8 cellular contexts compared by ENCODE assay signal in the genomic region with DNA sequence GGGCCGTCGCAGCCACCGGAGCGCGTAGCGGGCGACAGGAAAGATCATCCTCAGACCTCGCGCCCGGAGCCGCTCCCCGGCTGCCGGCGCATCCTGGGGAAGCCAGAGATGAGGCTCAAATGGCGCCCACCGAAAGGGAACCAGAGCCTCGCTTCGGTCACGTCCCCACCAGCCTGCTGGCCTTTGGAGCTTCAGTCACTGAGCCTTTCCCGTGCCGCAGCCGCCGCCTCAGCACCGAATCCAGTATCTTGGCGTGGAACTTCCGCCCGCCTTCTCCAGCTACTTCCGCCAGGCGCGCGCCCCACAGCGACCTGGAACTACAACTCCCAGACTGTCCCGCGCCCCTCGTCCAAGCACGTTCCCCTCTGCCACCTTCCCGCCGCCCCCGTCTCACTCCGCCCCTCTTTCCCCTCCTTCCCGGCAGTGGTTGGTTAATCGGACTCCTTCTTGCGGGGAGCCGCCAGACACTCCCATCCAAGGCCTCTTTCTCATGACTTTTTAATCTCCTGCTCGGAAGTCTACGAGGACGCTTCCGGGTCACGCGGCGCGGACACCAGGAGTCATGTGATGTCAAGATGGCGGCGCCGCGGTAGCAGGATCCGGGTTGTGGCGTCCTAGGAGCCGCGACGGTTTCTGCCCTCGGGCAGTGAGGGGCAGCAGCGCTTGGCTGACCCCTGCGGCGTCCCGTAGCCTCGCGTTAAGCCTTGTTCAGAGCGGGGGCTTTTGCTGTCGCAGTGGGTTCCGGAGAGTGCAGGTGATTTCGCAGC. TPM values are rescaled to one million over a fixed set of nuclear protein-coding genes. Genes with fewer than 3 reads are reported as not detected.
A peak's percentile ranks its signal among the peaks of the same experiment; 100 is the strongest.
DNase-seq lines count a peak whose midpoint lies in the region; ATAC-seq and TF ChIP-seq lines count a peak whose summit lies in the region.

A gene with protein sequence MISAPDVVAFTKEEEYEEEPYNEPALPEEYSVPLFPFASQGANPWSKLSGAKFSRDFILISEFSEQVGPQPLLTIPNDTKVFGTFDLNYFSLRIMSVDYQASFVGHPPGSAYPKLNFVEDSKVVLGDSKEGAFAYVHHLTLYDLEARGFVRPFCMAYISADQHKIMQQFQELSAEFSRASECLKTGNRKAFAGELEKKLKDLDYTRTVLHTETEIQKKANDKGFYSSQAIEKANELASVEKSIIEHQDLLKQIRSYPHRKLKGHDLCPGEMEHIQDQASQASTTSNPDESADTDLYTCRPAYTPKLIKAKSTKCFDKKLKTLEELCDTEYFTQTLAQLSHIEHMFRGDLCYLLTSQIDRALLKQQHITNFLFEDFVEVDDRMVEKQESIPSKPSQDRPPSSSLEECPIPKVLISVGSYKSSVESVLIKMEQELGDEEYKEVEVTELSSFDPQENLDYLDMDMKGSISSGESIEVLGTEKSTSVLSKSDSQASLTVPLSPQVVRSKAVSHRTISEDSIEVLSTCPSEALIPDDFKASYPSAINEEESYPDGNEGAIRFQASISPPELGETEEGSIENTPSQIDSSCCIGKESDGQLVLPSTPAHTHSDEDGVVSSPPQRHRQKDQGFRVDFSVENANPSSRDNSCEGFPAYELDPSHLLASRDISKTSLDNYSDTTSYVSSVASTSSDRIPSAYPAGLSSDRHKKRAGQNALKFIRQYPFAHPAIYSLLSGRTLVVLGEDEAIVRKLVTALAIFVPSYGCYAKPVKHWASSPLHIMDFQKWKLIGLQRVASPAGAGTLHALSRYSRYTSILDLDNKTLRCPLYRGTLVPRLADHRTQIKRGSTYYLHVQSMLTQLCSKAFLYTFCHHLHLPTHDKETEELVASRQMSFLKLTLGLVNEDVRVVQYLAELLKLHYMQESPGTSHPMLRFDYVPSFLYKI (plus strand): TSS at position 563 of the 767 bp plus-strand sequence. CDS start 497 bp downstream, outside the sequence.
A gene with protein sequence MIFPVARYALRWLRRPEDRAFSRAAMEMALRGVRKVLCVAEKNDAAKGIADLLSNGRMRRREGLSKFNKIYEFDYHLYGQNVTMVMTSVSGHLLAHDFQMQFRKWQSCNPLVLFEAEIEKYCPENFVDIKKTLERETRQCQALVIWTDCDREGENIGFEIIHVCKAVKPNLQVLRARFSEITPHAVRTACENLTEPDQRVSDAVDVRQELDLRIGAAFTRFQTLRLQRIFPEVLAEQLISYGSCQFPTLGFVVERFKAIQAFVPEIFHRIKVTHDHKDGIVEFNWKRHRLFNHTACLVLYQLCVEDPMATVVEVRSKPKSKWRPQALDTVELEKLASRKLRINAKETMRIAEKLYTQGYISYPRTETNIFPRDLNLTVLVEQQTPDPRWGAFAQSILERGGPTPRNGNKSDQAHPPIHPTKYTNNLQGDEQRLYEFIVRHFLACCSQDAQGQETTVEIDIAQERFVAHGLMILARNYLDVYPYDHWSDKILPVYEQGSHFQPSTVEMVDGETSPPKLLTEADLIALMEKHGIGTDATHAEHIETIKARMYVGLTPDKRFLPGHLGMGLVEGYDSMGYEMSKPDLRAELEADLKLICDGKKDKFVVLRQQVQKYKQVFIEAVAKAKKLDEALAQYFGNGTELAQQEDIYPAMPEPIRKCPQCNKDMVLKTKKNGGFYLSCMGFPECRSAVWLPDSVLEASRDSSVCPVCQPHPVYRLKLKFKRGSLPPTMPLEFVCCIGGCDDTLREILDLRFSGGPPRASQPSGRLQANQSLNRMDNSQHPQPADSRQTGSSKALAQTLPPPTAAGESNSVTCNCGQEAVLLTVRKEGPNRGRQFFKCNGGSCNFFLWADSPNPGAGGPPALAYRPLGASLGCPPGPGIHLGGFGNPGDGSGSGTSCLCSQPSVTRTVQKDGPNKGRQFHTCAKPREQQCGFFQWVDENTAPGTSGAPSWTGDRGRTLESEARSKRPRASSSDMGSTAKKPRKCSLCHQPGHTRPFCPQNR (minus strand): TSS at position 264 of the 767 bp plus-strand sequence. CDS start 216 bp downstream, at position 48.

- TF ChIP-seq CTCF in SU-DHL-6 (IDR thresholded peaks at IDR 0.05; ENCODE audit: insufficient read depth, low read length, poor library complexity, severe bottlenecking): no peak
- no peak for TF ChIP-seq CTCF in osteocyte (IDR thresholded peaks at IDR 0.05)

- peaks cover 8% of the 10 kb centered on the region; the same call in 1 of the 2 replicates for H3K36me3 ChIP-seq in SU-DHL-6 (ENCODE audit: low read length)
- H3K36me3 ChIP-seq in thymus (ENCODE audit: control insufficient read depth, insufficient read depth): peaks cover 20% of the 10 kb centered on the region

- DNase-seq in NCI-H128 (lab: John Stamatoyannopoulos, UW; ENCODE audit: unreplicated experiment) (peak; percentile 86), head of caudate nucleus (peak; percentile 95 to 99 (median 98)), osteocyte (ENCODE audit: extremely low spot score, unreplicated experiment) (peak; percentile 99)
- DNase-seq in activated naive CD8-positive, alpha-beta T cell treated with anti-CD3 and anti-CD28 coated beads, Interleukin-2, amount 10 ng/mL, durations not matched to agents 7 days and 5 days: peak; percentile 94

- no peaks in the 10 kb centered on the region for H3K27me3 Mint-ChIP-seq in activated naive CD8-positive, alpha-beta T cell treated with anti-CD3 and anti-CD28 coated beads, Interleukin-2, amount 10 ng/mL, durations not matched to agents 7 days and 5 days
- no peaks in the 10 kb centered on the region for H3K27me3 Mint-ChIP-seq in osteocyte (ENCODE audit: unreplicated experiment)

- intact Hi-C loops in head of caudate nucleus (cut with DNase I): loop anchor here (5.0 to 10.0 kb wide), 3 partner anchors 60 to 228 kb away; a partner anchor contains a TSS

- peaks cover 34% of the 10 kb centered on the region for H3K36me3 Mint-ChIP-seq in activated naive CD8-positive, alpha-beta T cell treated with anti-CD3 and anti-CD28 coated beads, Interleukin-2, amount 10 ng/mL, durations not matched to agents 7 days and 5 days
- peaks cover 10% of the 10 kb centered on the region for H3K36me3 Mint-ChIP-seq in osteocyte (ENCODE audit: unreplicated experiment)

- peak within 1 kb of the TSS; percentile 97 for H3K4me3 Mint-ChIP-seq in activated naive CD8-positive, alpha-beta T cell treated with anti-CD3 and anti-CD28 coated beads, Interleukin-2, amount 10 ng/mL, durations not matched to agents 7 days and 5 days
- H3K4me3 Mint-ChIP-seq in osteocyte (ENCODE audit: unreplicated experiment): peak within 1 kb of the TSS; percentile 93

- peak; percentile 84 for ATAC-seq in HG02678 (IDR thresholded peaks at IDR 0.05; ENCODE audit: unreplicated experiment)
- ATAC-seq in activated naive CD8-positive, alpha-beta T cell treated with anti-CD3 and anti-CD28 coated beads, Interleukin-2, amount 10 ng/mL, durations not matched to agents 7 days and 5 days (ENCODE audit: low read depth): peak; percentile 89

- under 1% methylated on average over 72 of the region's 72 CpGs for WGBS in thymus

- peak within 1 kb of the TSS; percentile 85 for H3K4me2 ChIP-seq in SU-DHL-6 (ENCODE audit: low read depth, low read length, poor library complexity, severe bottlenecking)

- H2AFZ ChIP-seq in SU-DHL-6 (ENCODE audit: low read depth, low read length, severe bottlenecking): peak within 1 kb of the TSS; percentile 35

- H3K9me3 ChIP-seq in SU-DHL-6 (ENCODE audit: insufficient read depth, low read length): no peaks in the 10 kb centered on the region
- H3K9me3 ChIP-seq in thymus (ENCODE audit: control insufficient read depth): no peaks in the 10 kb centered on the region

- H3K27ac ChIP-seq in SU-DHL-6 (ENCODE audit: low read depth, low read length): peak within 1 kb of the TSS; percentile 79
- H3K27ac ChIP-seq in thymus (ENCODE audit: low read depth): peak within 1 kb of the TSS; percentile 86

- POLR2A ChIA-PET in activated naive CD8-positive, alpha-beta T cell treated with anti-CD3 and anti-CD28 coated beads, Interleukin-2, amount 10 ng/mL, durations not matched to agents 7 days and 5 days (lab: Charles Lee): interaction anchor here (0.9 to 1.7 kb wide), 6 partner anchors 13 to 64 kb away, joined by 3 to 9 read pairs (median 4); a partner anchor contains a TSS

- peaks cover 62% of the 10 kb centered on the region for H3K4me1 Mint-ChIP-seq in activated naive CD8-positive, alpha-beta T cell treated with anti-CD3 and anti-CD28 coated beads, Interleukin-2, amount 10 ng/mL, durations not matched to agents 7 days and 5 days
- H3K4me1 Mint-ChIP-seq in osteocyte (ENCODE audit: unreplicated experiment): peaks cover 63% of the 10 kb centered on the region

- H3K9me3 Mint-ChIP-seq in activated naive CD8-positive, alpha-beta T cell treated with anti-CD3 and anti-CD28 coated beads, Interleukin-2, amount 10 ng/mL, durations not matched to agents 7 days and 5 days: no peaks in the 10 kb centered on the region
- H3K9me3 Mint-ChIP-seq in osteocyte (ENCODE audit: unreplicated experiment): no peaks in the 10 kb centered on the region

- peak; percentile 33 for TF ChIP-seq POLR2A in GM10847 (IDR thresholded peaks at IDR 0.05; ENCODE audit: extremely low read depth, insufficient read length)

- no peaks in the 10 kb centered on the region for H3F3A ChIP-seq in SU-DHL-6 (ENCODE audit: insufficient read depth)

- H3K27me3 ChIP-seq in SU-DHL-6 (ENCODE audit: low read length): no peaks in the 10 kb centered on the region
- H3K27me3 ChIP-seq in thymus (ENCODE audit: control insufficient read depth, insufficient read depth): no peaks in the 10 kb centered on the region

- peaks cover 76% of the 10 kb centered on the region for H3K79me2 ChIP-seq in SU-DHL-6 (ENCODE audit: insufficient read depth, low read length)

- H3K4me3 ChIP-seq in SU-DHL-6 (ENCODE audit: insufficient read depth, low read length, poor library complexity, severe bottlenecking) (peak within 1 kb of the TSS; percentile 61), thymus (ENCODE audit: low read length) (peak within 1 kb of the TSS; percentile 83)

- H3K4me1 ChIP-seq in thymus (ENCODE audit: control insufficient read depth, insufficient read depth, low read length): peaks cover 23% of the 10 kb centered on the region

- H3K9ac ChIP-seq in SU-DHL-6 (ENCODE audit: low read length): peak within 1 kb of the TSS; percentile 75

- no peaks in the 10 kb centered on the region for H4K20me1 ChIP-seq in SU-DHL-6 (ENCODE audit: low read depth, low read length)

- H3K9me2 ChIP-seq in SU-DHL-6 (replicated peaks; ENCODE audit: insufficient read depth, low read length): no peaks in the 10 kb centered on the region

- peak within 1 kb of the TSS; percentile 99 for H3K27ac Mint-ChIP-seq in activated naive CD8-positive, alpha-beta T cell treated with anti-CD3 and anti-CD28 coated beads, Interleukin-2, amount 10 ng/mL, durations not matched to agents 7 days and 5 days
- peak within 1 kb of the TSS; percentile 99 for H3K27ac Mint-ChIP-seq in osteocyte (ENCODE audit: unreplicated experiment)

RNA-seq across cellular contexts. Expression of the first gene that starts in this region (rescaled TPM):
- 10 to 100 TPM; 34.5 to 35.2 TPM for total RNA-seq in activated naive CD8-positive, alpha-beta T cell treated with anti-CD3 and anti-CD28 coated beads, Interleukin-2, amount 10 ng/mL, durations not matched to agents 7 days and 5 days
- 19.8 and 21.2 TPM in 2 replicates for total RNA-seq in osteocyte
- 7.3 TPM for polyA plus RNA-seq in thymus

RNA-seq across cellular contexts. Expression of the second gene that starts in this region (rescaled TPM):
- total RNA-seq in activated naive CD8-positive, alpha-beta T cell treated with anti-CD3 and anti-CD28 coated beads, Interleukin-2, amount 10 ng/mL, durations not matched to agents 7 days and 5 days: 10 to 100 TPM; 61.5 to 61.7 TPM
- 41.5 and 44.8 TPM in 2 replicates for total RNA-seq in osteocyte
- polyA plus RNA-seq in thymus: 23.5 TPM

Comparison
In these comparisons a context has a peak if more than half of its experiments do, and no peak if none do; other contexts are left out.
1. Peak in every context shown above with its lines: DNase-seq, ATAC-seq, H3K4me3 ChIP-seq and H3K27ac ChIP-seq.